In the genomic region with DNA sequence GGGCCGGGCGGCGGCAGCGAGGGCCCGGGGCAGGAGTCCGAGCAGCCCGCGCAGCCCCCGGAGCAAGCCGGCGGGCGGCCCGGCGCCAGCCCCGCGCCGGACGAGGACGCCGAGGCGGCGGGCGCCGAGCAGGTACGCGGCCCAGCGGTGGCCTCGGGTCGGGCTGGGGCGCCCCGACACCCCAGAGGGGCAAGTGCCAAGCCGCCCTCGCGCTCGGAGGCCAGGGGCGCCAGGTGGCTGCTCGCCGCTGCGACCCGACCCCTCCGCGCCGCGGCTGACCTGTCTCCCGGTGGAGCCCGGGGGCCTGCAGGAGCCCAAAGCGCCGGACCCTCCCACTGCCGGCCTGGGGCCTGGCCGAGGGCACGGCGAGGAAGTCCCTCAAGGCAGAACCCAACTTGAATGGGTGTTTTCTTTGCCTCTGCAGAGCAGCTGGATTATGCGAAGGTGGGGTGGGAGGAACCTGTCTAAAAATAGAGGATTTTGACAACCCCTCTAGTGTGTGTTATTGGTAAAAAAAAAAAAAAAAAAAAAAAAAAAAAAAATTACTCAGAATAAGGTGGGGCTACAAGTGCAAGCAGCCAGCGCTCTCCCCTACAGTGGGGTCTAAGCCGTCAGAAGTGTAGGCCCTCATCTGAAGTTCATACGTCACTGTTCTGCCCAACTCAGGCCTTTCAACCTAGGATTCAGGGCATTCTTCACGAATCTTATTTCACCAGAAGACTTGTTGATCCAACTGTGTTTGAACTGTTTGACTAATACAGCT, we compare ENCODE assay signal across 8 cellular contexts.
A peak's percentile ranks its signal among the peaks of the same experiment; 100 is the strongest.
DNase-seq lines count a peak whose midpoint lies in the region; ATAC-seq lines count a peak whose summit lies in the region.

No MANE protein-coding gene starts in this region.

- H3K9me3 ChIP-seq in SK-N-MC (ENCODE audit: low read depth, low read length): no peaks in the 10 kb centered on the region

- peak overlapping the region; percentile 74 for H3K9ac ChIP-seq in SK-N-MC (ENCODE audit: insufficient read length)

- no peak overlapping the region for H3K27ac ChIP-seq in SK-N-MC

- H3K36me3 ChIP-seq in SK-N-MC (ENCODE audit: insufficient read depth, low read length): no peaks in the 10 kb centered on the region; the same call in 1 of the 2 replicates

- H3K4me3 Mint-ChIP-seq in stimulated activated naive CD8-positive, alpha-beta T cell treated with anti-CD3 and anti-CD28 coated beads, Interleukin-15, Interleukin-2, amounts not matched to agents 100 ng/mL and 50 ng/mL, for 24 hours: peak overlapping the region; percentile 84

- DNase-seq in COLO668 (lab: John Stamatoyannopoulos, UW; ENCODE audit: unreplicated experiment) (peak; percentile 53), SK-N-MC (ENCODE audit: low read depth, low spot score) (no peak), cerebellar cortex (ENCODE audit: low spot score) (peak; percentile 52), left kidney (ENCODE audit: low read depth, low spot score) (peak; percentile 73), OCI-M2 (lab: John Stamatoyannopoulos, UW; ENCODE audit: unreplicated experiment) (no peak)

- H3K27me3 Mint-ChIP-seq in stimulated activated naive CD8-positive, alpha-beta T cell treated with anti-CD3 and anti-CD28 coated beads, Interleukin-15, Interleukin-2, amounts not matched to agents 100 ng/mL and 50 ng/mL, for 24 hours: no peaks in the 10 kb centered on the region

- H3K9me3 Mint-ChIP-seq in stimulated activated naive CD8-positive, alpha-beta T cell treated with anti-CD3 and anti-CD28 coated beads, Interleukin-15, Interleukin-2, amounts not matched to agents 100 ng/mL and 50 ng/mL, for 24 hours: no peaks in the 10 kb centered on the region

- H3K27ac Mint-ChIP-seq in stimulated activated naive CD8-positive, alpha-beta T cell treated with anti-CD3 and anti-CD28 coated beads, Interleukin-15, Interleukin-2, amounts not matched to agents 100 ng/mL and 50 ng/mL, for 24 hours: peak overlapping the region; percentile 76

- peak; percentile 36 for ATAC-seq in GM19395 (IDR thresholded peaks at IDR 0.05; ENCODE audit: unreplicated experiment)
- ATAC-seq in HG03442 (IDR thresholded peaks at IDR 0.05; ENCODE audit: unreplicated experiment): peak; percentile 28

- H3K4me1 Mint-ChIP-seq in stimulated activated naive CD8-positive, alpha-beta T cell treated with anti-CD3 and anti-CD28 coated beads, Interleukin-15, Interleukin-2, amounts not matched to agents 100 ng/mL and 50 ng/mL, for 24 hours (ENCODE audit: low read depth): peaks cover 42% of the 10 kb centered on the region

- H3K36me3 Mint-ChIP-seq in stimulated activated naive CD8-positive, alpha-beta T cell treated with anti-CD3 and anti-CD28 coated beads, Interleukin-15, Interleukin-2, amounts not matched to agents 100 ng/mL and 50 ng/mL, for 24 hours (ENCODE audit: low read depth): peaks cover 16% of the 10 kb centered on the region

- peak overlapping the region; percentile 86 for H3K4me3 ChIP-seq in SK-N-MC

Comparison
In these comparisons a context has a peak if more than half of its experiments do, and no peak if none do; other contexts are left out.
1. DNase-seq: peak in COLO668 (single experiment), cerebellar cortex (single experiment) and left kidney (single experiment); none in SK-N-MC (single experiment) and OCI-M2 (single experiment).